In genomic region chr19:3898426-3898825, GRCh38 we compare ENCODE assay signal across 1 cellular context.
TF ChIP-seq lines count a peak whose summit lies in the region.

No MANE protein-coding gene starts in this region.

TF ChIP-seq in HEK293, 187 proteins besides CTCF, POLR2A, EP300 and RAD21 (continued from another document):
- TF ChIP-seq ZNF280D (tag by site-specific recombination; IDR thresholded peaks at IDR 0.05) (peak; percentile 98), ZNF580 (tag by site-specific recombination; IDR thresholded peaks at IDR 0.05) (peak; percentile 80)
